In genomic region chr2:54073796-54074195, GRCh38 we compare ENCODE assay signal across 13 cellular contexts. TPM values are rescaled to one million over a fixed set of nuclear protein-coding genes. Genes with fewer than 3 reads are reported as not detected.
A peak's percentile ranks its signal among the peaks of the same experiment; 100 is the strongest.
DNase-seq lines count a peak whose midpoint lies in the region; ATAC-seq and TF ChIP-seq lines count a peak whose summit lies in the region.
"Had no signal": no experiment of that assay in that cellular context is flagged by ENCODE, and none has a peak within 500 bp of the region (broad histone marks: within the 10 kb centered on the region; RNA-seq: fewer than 3 reads in every experiment).

No MANE protein-coding gene starts in this region.

- no peaks in the 10 kb centered on the region for H3K27me3 Mint-ChIP-seq in Calu3 (ENCODE audit: unreplicated experiment)
- no peaks in the 10 kb centered on the region for H3K27me3 Mint-ChIP-seq in osteocyte (ENCODE audit: unreplicated experiment)

- in situ Hi-C loops in astrocyte of the spinal cord (cut with HindIII; ENCODE audit: low sequenced_read_pairs): no loop called here

- TF ChIP-seq CTCF in Calu3 (IDR thresholded peaks at IDR 0.05; ENCODE audit: unreplicated experiment): no peak
- TF ChIP-seq CTCF in astrocyte of the spinal cord (IDR thresholded peaks at IDR 0.05; ENCODE audit: low read depth, low read length): no peak
- no peak for TF ChIP-seq CTCF in tibial artery (IDR thresholded peaks at IDR 0.05)
- no peak for TF ChIP-seq CTCF in osteocyte (IDR thresholded peaks at IDR 0.05)

- no peaks in the 10 kb centered on the region for H3K36me3 ChIP-seq in tibial artery
- H3K36me3 ChIP-seq: transverse colon had no signal

- H3K4me1 Mint-ChIP-seq in Calu3 (ENCODE audit: low read depth, unreplicated experiment) (peaks cover 14% of the 10 kb centered on the region), osteocyte (ENCODE audit: unreplicated experiment) (no peaks in the 10 kb centered on the region)

- H3K4me3 ChIP-seq in astrocyte of the spinal cord (ENCODE audit: low read depth, low read length) (no peak overlapping the region), tibial artery (no peak overlapping the region)
- H3K4me3 ChIP-seq: transverse colon had no signal

- no peak overlapping the region for H3K27ac ChIP-seq in tibial artery
- H3K27ac ChIP-seq: C4-2B, transverse colon had no signal

- DNase-seq in Calu3 (peak; percentile 48), HK-2 (ENCODE audit: unreplicated experiment) (peak; percentile 25), astrocyte of the spinal cord (ENCODE audit: low read depth, low spot score) (peak; percentile 84), tibial artery (no peak), osteocyte (ENCODE audit: extremely low spot score, unreplicated experiment) (no peak), hepatic stellate cell (ENCODE audit: low spot score) (no peak)
- DNase-seq: activated naive CD4-positive, alpha-beta T cell treated with Interleukin-2 at 50 U/mL for 16 hours; immature natural killer cell; NCI-H510A treated with DMSO at 0.1 percent for 48 hours; transverse colon had no signal

- H3K27ac Mint-ChIP-seq in Calu3 (ENCODE audit: unreplicated experiment) (peak overlapping the region; percentile 78), osteocyte (ENCODE audit: unreplicated experiment) (no peak overlapping the region)
- H3K27ac Mint-ChIP-seq: immature natural killer cell had no signal

- H3K27me3 ChIP-seq in tibial artery: no peaks in the 10 kb centered on the region
- H3K27me3 ChIP-seq: transverse colon had no signal

- no peak overlapping the region for H3K4me3 Mint-ChIP-seq in Calu3 (ENCODE audit: low read depth, unreplicated experiment)
- H3K4me3 Mint-ChIP-seq in osteocyte (ENCODE audit: unreplicated experiment): no peak overlapping the region
- H3K4me3 Mint-ChIP-seq: immature natural killer cell had no signal

- intact Hi-C loops in Calu3 (cut with micrococcal nuclease; ENCODE audit: unreplicated experiment): loop anchor here (10.0 kb wide), 1 partner anchor 109 kb away; no protein-coding TSS in a partner anchor
- intact Hi-C loops in tibial artery (cut with DNase I; ENCODE audit: low total_unique reads): no loop called here

- ATAC-seq in GM19455 (IDR thresholded peaks at IDR 0.05; ENCODE audit: unreplicated experiment): peak; percentile 59
- ATAC-seq in HG02610 (IDR thresholded peaks at IDR 0.05; ENCODE audit: unreplicated experiment): no peak

- H3K9me3 ChIP-seq in tibial artery: no peaks in the 10 kb centered on the region
- H3K9me3 ChIP-seq: transverse colon had no signal

- BruUV-seq in Calu3 (replicated peaks; lab: Mats Ljungman, UMichigan): no TSS peak

- CTCF ChIA-PET in Calu3 (lab: Charles Lee): no interaction called here

- H3K36me3 Mint-ChIP-seq in Calu3 (ENCODE audit: insufficient read depth, unreplicated experiment) (no peaks in the 10 kb centered on the region), osteocyte (ENCODE audit: unreplicated experiment) (no peaks in the 10 kb centered on the region)

- H3K4me1 ChIP-seq in tibial artery: no peaks in the 10 kb centered on the region
- H3K4me1 ChIP-seq: transverse colon had no signal

- H3K9me3 Mint-ChIP-seq in Calu3 (ENCODE audit: low read depth, unreplicated experiment) (no peaks in the 10 kb centered on the region), osteocyte (ENCODE audit: unreplicated experiment) (peaks cover 6% of the 10 kb centered on the region)
- H3K9me3 Mint-ChIP-seq: immature natural killer cell had no signal

RNA-seq across cellular contexts. Expression of gene ACYP2, which starts 41.6 kb away (rescaled TPM):
- total RNA-seq in Calu3 (2022) (10.5 and 10.9 TPM in 2 replicates), osteocyte (8.9 and 10.4 TPM in 2 replicates)

Comparison
In these comparisons a context has a peak if more than half of its experiments do, and no peak if none do; other contexts are left out.
1. DNase-seq: peak in Calu3 (single experiment), HK-2 (single experiment) and astrocyte of the spinal cord (single experiment); none in tibial artery (0 of 2), osteocyte (single experiment) and hepatic stellate cell (single experiment).